In the genomic region with DNA sequence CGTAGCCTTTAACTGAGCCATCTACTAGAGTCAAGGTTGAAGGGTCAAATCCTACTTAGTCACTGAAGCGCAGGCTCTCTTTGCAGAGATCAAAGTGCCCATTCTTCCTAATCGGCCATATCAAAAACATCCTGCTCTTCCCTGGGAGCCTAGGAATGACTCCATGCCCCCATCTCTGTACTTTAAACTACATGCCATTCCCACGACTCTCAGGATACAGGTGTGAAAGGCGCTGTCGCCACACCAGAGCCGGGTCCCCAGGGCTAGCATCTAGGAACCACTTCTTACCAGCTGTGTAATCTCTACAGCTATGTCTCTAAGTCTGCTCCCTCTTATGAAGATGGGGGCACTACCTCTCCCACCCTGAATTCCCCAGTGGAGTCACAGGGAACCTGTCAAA, we compare ENCODE assay signal across 19 cellular contexts. TPM values are rescaled to one million over a fixed set of nuclear protein-coding genes. Genes with fewer than 3 reads are reported as not detected.
A peak's percentile ranks its signal among the peaks of the same experiment; 100 is the strongest.
DNase-seq lines count a peak whose midpoint lies in the region; ATAC-seq and TF ChIP-seq lines count a peak whose summit lies in the region.
"Had no signal": no experiment of that assay in that cellular context is flagged by ENCODE, and none has a peak within 500 bp of the region (broad histone marks: within the 10 kb centered on the region; RNA-seq: fewer than 3 reads in every experiment).

No MANE protein-coding gene starts in this region.

- H3K36me3 Mint-ChIP-seq in GM23338 (ENCODE audit: low read depth) (peaks cover 2% of the 10 kb centered on the region; the same call in 1 of the 3 replicates), endodermal cell (ENCODE audit: low read depth) (peaks cover 2% of the 10 kb centered on the region)
- H3K36me3 Mint-ChIP-seq: natural killer cell had no signal

- intact Hi-C loops in psoas muscle (cut with DNase I), result no loop called here

- no peak overlapping the region for H3K9ac ChIP-seq in endodermal cell (ENCODE audit: extremely low read depth, low read length, poor library complexity, severe bottlenecking)

- no peak overlapping the region for H3K4me3 ChIP-seq in GM23338
- H3K4me3 ChIP-seq in endodermal cell (ENCODE audit: low read length), result no peak overlapping the region
- H3K4me3 ChIP-seq in psoas muscle, result no peak overlapping the region
- H3K4me3 ChIP-seq: Peyer's patch, SJSA1, upper lobe of left lung had no signal

- H3K27ac Mint-ChIP-seq in GM23338, result no peak overlapping the region
- H3K27ac Mint-ChIP-seq in endodermal cell, result no peak overlapping the region
- no peak overlapping the region for H3K27ac Mint-ChIP-seq in stimulated activated naive CD8-positive, alpha-beta T cell treated with anti-CD3 and anti-CD28 coated beads, Interleukin-15, amount 100 ng/mL, for 72 hours
- H3K27ac Mint-ChIP-seq: activated CD8-positive, alpha-beta T cell treated with anti-CD3 and anti-CD28 coated beads, Interleukin-2, amount 10 ng/mL, durations not matched to agents 7 days and 5 days had no signal

- H3K36me3 ChIP-seq in GM23338 (ENCODE audit: insufficient read depth) (no peaks in the 10 kb centered on the region), endodermal cell (ENCODE audit: control insufficient read depth, insufficient read depth, low read length) (no peaks in the 10 kb centered on the region), psoas muscle (ENCODE audit: insufficient read depth in 1 of 2, low read depth in 1 of 2) (no peaks in the 10 kb centered on the region)
- H3K36me3 ChIP-seq: Peyer's patch had no signal

- WGBS in endodermal cell (ENCODE audit: insufficient coverage in 1 of 2, insufficient read length in 1 of 2), 2 experiments, result 80 to 83% methylated on average over 3 to 7 of the region's 7 CpGs
- WGBS in psoas muscle, 3 donors, result 75 to 85% (median 77%) methylated on average over 7 of the region's 7 CpGs

- TF ChIP-seq CTCF in GM23338 (conservative IDR thresholded peaks at IDR 0.05; ENCODE audit: low read depth in 2 of 2) (no peak), RWPE1 (conservative IDR thresholded peaks at IDR 0.05; ENCODE audit: low read depth) (no peak), endodermal cell (conservative IDR thresholded peaks at IDR 0.05) (no peak), psoas muscle (IDR thresholded peaks at IDR 0.05) (no peak)

- no peak overlapping the region for H3K4me3 Mint-ChIP-seq in GM23338
- H3K4me3 Mint-ChIP-seq in endodermal cell, result no peak overlapping the region
- no peak overlapping the region for H3K4me3 Mint-ChIP-seq in stimulated activated naive CD8-positive, alpha-beta T cell treated with anti-CD3 and anti-CD28 coated beads, Interleukin-15, amount 100 ng/mL, for 72 hours
- H3K4me3 Mint-ChIP-seq: activated CD8-positive, alpha-beta T cell treated with anti-CD3 and anti-CD28 coated beads, Interleukin-2, amount 10 ng/mL, durations not matched to agents 7 days and 5 days; CD14-positive monocyte; central memory CD8-positive, alpha-beta T cell; natural killer cell had no signal

- POLR2A ChIA-PET in RWPE1 (lab: Yijun Ruan, JAX; ENCODE audit: low non-redundant PET), result no interaction called here

- ATAC-seq in GM23338 (peak; percentile 32; the same call in 2 of the 3 replicates), psoas muscle (peak in 1 of 4 donors; percentile 25)
- ATAC-seq in stimulated activated naive CD8-positive, alpha-beta T cell treated with anti-CD3 and anti-CD28 coated beads, Interleukin-15, amount 100 ng/mL, for 72 hours, result no peak

- H3K9me3 Mint-ChIP-seq in GM23338 (no peaks in the 10 kb centered on the region), endodermal cell (no peaks in the 10 kb centered on the region)
- no peaks in the 10 kb centered on the region for H3K9me3 Mint-ChIP-seq in stimulated activated naive CD8-positive, alpha-beta T cell treated with anti-CD3 and anti-CD28 coated beads, Interleukin-15, amount 100 ng/mL, for 72 hours
- H3K9me3 Mint-ChIP-seq: central memory CD8-positive, alpha-beta T cell; natural killer cell had no signal

- no peak overlapping the region for H3K27ac ChIP-seq in GM23338 (ENCODE audit: low read depth)
- peak overlapping the region; percentile 42; the same call in 1 of the 2 replicates for H3K27ac ChIP-seq in RWPE1
- H3K27ac ChIP-seq in endodermal cell (ENCODE audit: low read depth, low read length), result no peak overlapping the region
- H3K27ac ChIP-seq in psoas muscle, result peak overlapping the region; percentile 31
- H3K27ac ChIP-seq: Peyer's patch, SJSA1, upper lobe of left lung had no signal

- DNase-seq in GM23338 (ENCODE audit: low spot score) (no peak), RWPE1 (ENCODE audit: low spot score) (no peak), endodermal cell (peak; percentile 54), psoas muscle (no peak), KG1 (lab: John Stamatoyannopoulos, UW) (no peak)
- DNase-seq in stimulated activated naive CD8-positive, alpha-beta T cell treated with anti-CD3 and anti-CD28 coated beads, Interleukin-15, amount 100 ng/mL, for 72 hours, result no peak
- DNase-seq in activated CD4-positive, CD25-positive, alpha-beta regulatory T cell (lab: John Stamatoyannopoulos, UW), result no peak
- DNase-seq: activated CD4-positive, CD25-positive, alpha-beta regulatory T cell treated with anti-CD3 and anti-CD28 coated beads, Interleukin-2, amount 50 U/mL, for 72 hours; activated CD8-positive, alpha-beta T cell treated with anti-CD3 and anti-CD28 coated beads, Interleukin-2, amount 10 ng/mL, durations not matched to agents 7 days and 5 days; natural killer cell; NCI-H1048; NCI-H526; Peyer's patch; stimulated activated CD4-positive, alpha-beta T cell treated with anti-CD3 and anti-CD28 coated beads, Interleukin-2, amount 100 ng/mL, for 24 hours; T-helper 1 cell; upper lobe of left lung had no signal

- no peaks in the 10 kb centered on the region for H3F3A ChIP-seq in GM23338 (replicated peaks; ENCODE audit: low read depth)

- H3K4me1 Mint-ChIP-seq in GM23338 (peaks cover 46% of the 10 kb centered on the region), endodermal cell (peaks cover 22% of the 10 kb centered on the region)
- H3K4me1 Mint-ChIP-seq in stimulated activated naive CD8-positive, alpha-beta T cell treated with anti-CD3 and anti-CD28 coated beads, Interleukin-15, amount 100 ng/mL, for 72 hours, result peaks cover 52% of the 10 kb centered on the region
- H3K4me1 Mint-ChIP-seq: central memory CD8-positive, alpha-beta T cell had no signal

- peaks cover 43% of the 10 kb centered on the region for H4K20me1 ChIP-seq in GM23338 (replicated peaks; ENCODE audit: insufficient read depth)

- H3K4me2 ChIP-seq in GM23338, result no peak overlapping the region

- no peaks in the 10 kb centered on the region for H3K9me2 ChIP-seq in GM23338 (ENCODE audit: insufficient read depth)

- H3K4me1 ChIP-seq in GM23338 (ENCODE audit: insufficient read depth), result peaks cover 7% of the 10 kb centered on the region; the same call in 1 of the 2 replicates
- H3K4me1 ChIP-seq in endodermal cell (ENCODE audit: control insufficient read depth, insufficient read depth, low read length), result no peaks in the 10 kb centered on the region
- H3K4me1 ChIP-seq in psoas muscle, result peaks cover 20% of the 10 kb centered on the region
- H3K4me1 ChIP-seq: Peyer's patch had no signal

- H3K9me3 ChIP-seq in endodermal cell (ENCODE audit: control insufficient read depth, low read length) (no peaks in the 10 kb centered on the region), psoas muscle (no peaks in the 10 kb centered on the region)
- H3K9me3 ChIP-seq: Peyer's patch, SJSA1, upper lobe of left lung had no signal

- H3K27me3 ChIP-seq in GM23338 (ENCODE audit: insufficient read depth) (no peaks in the 10 kb centered on the region), endodermal cell (ENCODE audit: control insufficient read depth, insufficient read depth, low read length, poor library complexity, severe bottlenecking) (no peaks in the 10 kb centered on the region), psoas muscle (ENCODE audit: insufficient read depth in 3 of 3, low read length in 2 of 3) (no peaks in the 10 kb centered on the region)
- H3K27me3 ChIP-seq: Peyer's patch, upper lobe of left lung had no signal

- H2AFZ ChIP-seq in GM23338, result no peak overlapping the region

- H3K79me2 ChIP-seq in GM23338 (replicated peaks; ENCODE audit: insufficient read depth), result peaks cover 82% of the 10 kb centered on the region

- H3K27me3 Mint-ChIP-seq in GM23338 (ENCODE audit: insufficient read depth, low read depth, poor library complexity) (no peaks in the 10 kb centered on the region), endodermal cell (ENCODE audit: insufficient read depth) (no peaks in the 10 kb centered on the region)
- no peaks in the 10 kb centered on the region for H3K27me3 Mint-ChIP-seq in stimulated activated naive CD8-positive, alpha-beta T cell treated with anti-CD3 and anti-CD28 coated beads, Interleukin-15, amount 100 ng/mL, for 72 hours
- H3K27me3 Mint-ChIP-seq: central memory CD8-positive, alpha-beta T cell had no signal

- CTCF ChIA-PET in RWPE1 (lab: Yijun Ruan, JAX), result no interaction called here

TF ChIP-seq in GM23338, 12 proteins besides CTCF, POLR2A, EP300 and RAD21 (continues in another document):
- no peak for TF ChIP-seq EZH2 (IDR thresholded peaks at IDR 0.05; ENCODE audit: low read depth, unreplicated experiment)
- TF ChIP-seq EZH2phosphoT487 (IDR thresholded peaks at IDR 0.05; ENCODE audit: unreplicated experiment), result no peak
- no peak for TF ChIP-seq STAT1 (IDR thresholded peaks at IDR 0.05; ENCODE audit: unreplicated experiment)
- TF ChIP-seq, protein P1, sequence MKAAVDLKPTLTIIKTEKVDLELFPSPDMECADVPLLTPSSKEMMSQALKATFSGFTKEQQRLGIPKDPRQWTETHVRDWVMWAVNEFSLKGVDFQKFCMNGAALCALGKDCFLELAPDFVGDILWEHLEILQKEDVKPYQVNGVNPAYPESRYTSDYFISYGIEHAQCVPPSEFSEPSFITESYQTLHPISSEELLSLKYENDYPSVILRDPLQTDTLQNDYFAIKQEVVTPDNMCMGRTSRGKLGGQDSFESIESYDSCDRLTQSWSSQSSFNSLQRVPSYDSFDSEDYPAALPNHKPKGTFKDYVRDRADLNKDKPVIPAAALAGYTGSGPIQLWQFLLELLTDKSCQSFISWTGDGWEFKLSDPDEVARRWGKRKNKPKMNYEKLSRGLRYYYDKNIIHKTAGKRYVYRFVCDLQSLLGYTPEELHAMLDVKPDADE (IDR thresholded peaks at IDR 0.05), result no peak

RNA-seq across cellular contexts. Expression of a gene that starts 22.3 kb away (rescaled TPM):
- total RNA-seq in GM23338 (2014; rRNA removed; shearing (Covaris generic)), result 12.4 and 14.5 TPM in 2 replicates
- polyA plus RNA-seq in GM23338 (2016; fragmentation: Nextera tagmentation; extraction: Ambion mirVana) (3.6 and 4.0 TPM in 2 replicates), psoas muscle (10 to 100 TPM; 13.0 to 31.7 (median 15.5) TPM)
- total RNA-seq in endodermal cell (10 to 100 TPM; 16.9 to 23.7 TPM), psoas muscle (10 to 100 TPM in 3 of 4 donors, 1 to 10 TPM in 1; 9.3 to 40.8 (median 27.1) TPM)
- polyA plus RNA-seq in endodermal cell (2013, experiment 1 of 2), result 9.5 TPM
- polyA plus RNA-seq in endodermal cell (2013, experiment 2 of 2), result 9.9 TPM

Comparison
In these comparisons a context has a peak if more than half of its experiments do, and no peak if none do; other contexts are left out.
1. H3K27ac ChIP-seq: peak in RWPE1 (single experiment) and psoas muscle (single experiment); none in GM23338 (single experiment) and endodermal cell (single experiment).